Comparison of ENCODE assay signal across 15 cellular contexts in the genomic region with DNA sequence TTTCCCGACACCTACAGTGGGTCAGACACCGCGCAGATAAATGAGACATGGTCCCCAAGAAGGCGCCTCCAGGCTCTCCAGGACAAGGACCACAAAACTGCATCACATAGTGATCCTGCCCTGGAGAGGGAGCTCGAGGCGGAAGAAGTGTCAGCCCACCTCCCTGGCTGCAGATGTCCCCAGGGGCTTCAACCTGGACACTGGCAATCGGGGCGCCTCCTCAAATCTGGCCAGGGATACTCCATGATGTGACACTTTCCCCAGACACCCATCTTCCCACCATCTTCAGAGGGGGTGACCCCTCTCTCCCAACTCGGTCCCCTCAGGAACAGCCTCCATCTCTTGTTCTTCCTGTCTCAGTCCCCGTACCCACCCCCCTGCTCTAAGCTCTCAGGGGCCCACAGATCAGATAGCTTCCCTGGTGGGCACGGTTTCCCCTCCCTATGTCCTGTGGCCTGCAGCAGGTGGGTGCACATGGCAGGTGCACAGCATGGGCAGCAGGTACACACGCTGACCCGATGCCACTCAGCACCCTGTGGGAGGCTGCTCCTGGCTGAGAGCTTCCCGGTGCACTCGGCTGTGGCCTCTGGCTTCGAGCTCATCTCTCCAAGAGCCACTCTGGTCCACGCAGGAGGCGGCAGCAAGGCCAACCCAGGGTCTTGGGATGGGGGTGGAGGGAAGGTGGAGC.
"Had no signal": no experiment of that assay in that cellular context is flagged by ENCODE, and none has a peak within 500 bp of the region (broad histone marks: within the 10 kb centered on the region; RNA-seq: fewer than 3 reads in every experiment).

No MANE protein-coding gene starts in this region.

- DNase-seq: activated CD4-positive, alpha-beta T cell treated with anti-CD3 and anti-CD28 coated beads for 36 hours; activated T-cell treated with anti-CD3 and anti-CD28 coated beads, Interleukin-2, amount 50 U/mL, for 4 hours; colonic mucosa; effector CD4-positive, alpha-beta T cell; naive thymus-derived CD8-positive, alpha-beta T cell; stimulated activated CD4-positive, alpha-beta T cell treated with anti-CD3 and anti-CD28 coated beads, Interleukin-2, amount 100 ng/mL, for 48 hours; stomach; SW 1271; uterus had no signal

- ATAC-seq: activated CD4-positive, alpha-beta T cell treated with anti-CD3 and anti-CD28 coated beads for 36 hours; activated T-cell treated with anti-CD3 and anti-CD28 coated beads, Interleukin-2, amount 50 U/mL, for 4 hours; gastroesophageal sphincter; naive thymus-derived CD8-positive, alpha-beta T cell had no signal

- H3K9me3 ChIP-seq: colonic mucosa, gastroesophageal sphincter, sigmoid colon, SJSA1, stomach, uterus had no signal

- H3K27ac Mint-ChIP-seq: activated CD4-positive, alpha-beta T cell treated with anti-CD3 and anti-CD28 coated beads for 36 hours; T-helper 2 cell treated with Interferon-gamma antibody and Interleukin-4, amounts not matched to agents 5 μg/mL and 100 μg/mL, for 36 hours had no signal

- H3K27ac ChIP-seq: cardiac muscle cell, colonic mucosa, epithelial cell of prostate, gastroesophageal sphincter, sigmoid colon, SJSA1, stomach, uterus had no signal

- H3K4me3 ChIP-seq: cardiac muscle cell, colonic mucosa, gastroesophageal sphincter, sigmoid colon, SJSA1, stomach, uterus had no signal

- H3K4me1 Mint-ChIP-seq: activated CD4-positive, alpha-beta T cell treated with anti-CD3 and anti-CD28 coated beads for 36 hours had no signal

- H3K4me1 ChIP-seq: colonic mucosa, gastroesophageal sphincter, SJSA1, stomach, uterus had no signal

- H3K4me3 Mint-ChIP-seq: activated CD4-positive, alpha-beta T cell treated with anti-CD3 and anti-CD28 coated beads for 36 hours; activated T-cell treated with anti-CD3 and anti-CD28 coated beads, Interleukin-2, amount 50 U/mL, for 4 hours; naive thymus-derived CD8-positive, alpha-beta T cell; T-helper 2 cell treated with Interferon-gamma antibody and Interleukin-4, amounts not matched to agents 5 μg/mL and 100 μg/mL, for 36 hours had no signal

- H3K9me3 Mint-ChIP-seq: activated T-cell treated with anti-CD3 and anti-CD28 coated beads, Interleukin-2, amount 50 U/mL, for 4 hours; naive thymus-derived CD8-positive, alpha-beta T cell; T-helper 2 cell treated with Interferon-gamma antibody and Interleukin-4, amounts not matched to agents 5 μg/mL and 100 μg/mL, for 36 hours had no signal

- H3K36me3 ChIP-seq: cardiac muscle cell, colonic mucosa, uterus had no signal

- H3K27me3 ChIP-seq: cardiac muscle cell, colonic mucosa, gastroesophageal sphincter, sigmoid colon, SJSA1, stomach, uterus had no signal

- H3K27me3 Mint-ChIP-seq: activated CD4-positive, alpha-beta T cell treated with anti-CD3 and anti-CD28 coated beads for 36 hours; naive thymus-derived CD8-positive, alpha-beta T cell had no signal
